ENCODE assay signal across 17 cellular contexts in the genomic region with DNA sequence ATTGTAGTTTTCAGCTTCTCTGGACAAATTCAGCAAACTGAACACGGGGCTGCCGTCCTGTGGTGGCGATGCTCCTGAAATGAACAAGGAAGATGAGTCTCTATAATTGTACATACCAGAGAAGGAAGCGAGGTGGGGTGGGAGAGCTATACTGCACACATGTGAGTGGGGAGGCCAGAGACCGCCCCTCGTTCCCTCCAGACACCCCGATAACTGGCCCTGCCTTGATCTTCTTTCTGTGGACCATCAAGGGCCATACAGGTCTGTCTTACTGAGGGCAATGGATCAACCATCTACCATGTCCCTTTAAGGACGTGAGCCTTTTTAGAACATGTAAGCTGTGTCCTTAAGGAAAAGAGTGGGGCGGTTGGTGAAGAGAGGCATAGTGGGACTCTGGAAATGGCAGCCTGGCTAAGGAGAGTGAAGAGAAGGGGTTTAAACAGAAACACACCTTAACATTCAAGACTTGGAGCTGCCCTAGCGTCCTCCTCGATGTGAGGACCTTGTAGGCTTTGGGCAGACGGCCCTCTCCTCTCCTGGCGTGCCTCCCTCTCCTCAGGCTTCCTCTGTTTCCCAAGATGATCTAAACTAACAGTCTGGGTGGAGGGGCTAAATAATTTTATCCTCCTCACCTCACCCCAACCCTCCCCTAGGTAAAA. TPM values are rescaled to one million over a fixed set of nuclear protein-coding genes. Genes with fewer than 3 reads are reported as not detected.
DNase-seq lines count a peak whose midpoint lies in the region; ATAC-seq and TF ChIP-seq lines count a peak whose summit lies in the region.
"Had no signal": no experiment of that assay in that cellular context is flagged by ENCODE, and none has a peak within 500 bp of the region (broad histone marks: within the 10 kb centered on the region; RNA-seq: fewer than 3 reads in every experiment).

No MANE protein-coding gene starts in this region.

- POLR2A ChIA-PET in CD4-positive, alpha-beta T cell (lab: Charles Lee) = interaction anchor here (0.8 kb wide), 1 partner anchor 10 kb away, joined by 3 read pairs; no protein-coding TSS in a partner anchor

- intact Hi-C loops in CD4-positive, alpha-beta T cell (cut with DNase I, micrococcal nuclease) = no loop called here

- H3K4me3 Mint-ChIP-seq in CD4-positive, alpha-beta T cell = no peak overlapping the region
- peak overlapping the region in 2 of 4 donors; percentile 11 to 96 for H3K4me3 Mint-ChIP-seq in IgD-negative memory B cell
- no peak overlapping the region for H3K4me3 Mint-ChIP-seq in effector memory CD8-positive, alpha-beta T cell
- H3K4me3 Mint-ChIP-seq in progenitor cell of endocrine pancreas (ENCODE audit: low read depth) = no peak overlapping the region
- H3K4me3 Mint-ChIP-seq: activated T-cell treated with anti-CD3 and anti-CD28 coated beads, Interleukin-2, amount 50 U/mL, for 72 hours; GM23338 had no signal

- no peaks in the 10 kb centered on the region for H3K9me3 ChIP-seq in CD4-positive, alpha-beta T cell (ENCODE audit: control insufficient read depth, low read length)

- ATAC-seq in CD4-positive, alpha-beta T cell (ENCODE audit: poor library complexity) = no peak
- ATAC-seq in effector memory CD8-positive, alpha-beta T cell (replicated peaks) = no peak
- ATAC-seq in GM18907 (IDR thresholded peaks at IDR 0.05; ENCODE audit: unreplicated experiment) (no peak), GM19452 (IDR thresholded peaks at IDR 0.05; ENCODE audit: unreplicated experiment) (no peak), GM21367 (IDR thresholded peaks at IDR 0.05; ENCODE audit: unreplicated experiment) (no peak)
- ATAC-seq: activated T-cell treated with anti-CD3 and anti-CD28 coated beads, Interleukin-2, amount 50 U/mL, for 72 hours; GM23338; PC-3 had no signal

- no peak for TF ChIP-seq CTCF in CD4-positive, alpha-beta T cell (IDR thresholded peaks at IDR 0.05)
- TF ChIP-seq CTCF in progenitor cell of endocrine pancreas (IDR thresholded peaks at IDR 0.05; ENCODE audit: unreplicated experiment) = no peak

- CTCF ChIA-PET in CD4-positive, alpha-beta T cell (lab: Charles Lee) = interaction anchor here (0.8 to 8.4 kb wide), 4 partner anchors 10 to 87 kb away, joined by 3 to 49 read pairs (median 4); no protein-coding TSS in a partner anchor

- no peaks in the 10 kb centered on the region for H3K9me3 Mint-ChIP-seq in CD4-positive, alpha-beta T cell
- H3K9me3 Mint-ChIP-seq in IgD-negative memory B cell (no peaks in the 10 kb centered on the region), progenitor cell of endocrine pancreas (ENCODE audit: low read depth) (no peaks in the 10 kb centered on the region)
- no peaks in the 10 kb centered on the region for H3K9me3 Mint-ChIP-seq in effector memory CD8-positive, alpha-beta T cell
- H3K9me3 Mint-ChIP-seq: activated T-cell treated with anti-CD3 and anti-CD28 coated beads, Interleukin-2, amount 50 U/mL, for 72 hours; GM23338 had no signal

- no peaks in the 10 kb centered on the region for H3K27me3 ChIP-seq in CD4-positive, alpha-beta T cell (ENCODE audit: control insufficient read depth, insufficient read depth, low read length)

- no peak for DNase-seq in CD4-positive, alpha-beta T cell
- no peak for DNase-seq in effector memory CD8-positive, alpha-beta T cell
- DNase-seq in progenitor cell of endocrine pancreas (ENCODE audit: low spot score, unreplicated experiment) (no peak), UCSD-AML1 (lab: John Stamatoyannopoulos, UW; ENCODE audit: unreplicated experiment) (no peak)
- DNase-seq: activated T-cell treated with anti-CD3 and anti-CD28 coated beads, Interleukin-2, amount 50 U/mL, for 72 hours; effector CD8-positive, alpha-beta T cell; foreskin melanocyte; KBM-7; midbrain; NCI-H1417 treated with DMSO at 0.1 percent for 48 hours; PC-3; stimulated activated CD8-positive, alpha-beta memory T cell treated with anti-CD3 and anti-CD28 coated beads, Interleukin-4, amount 100 ng/mL, for 48 hours had no signal

- H3K4me1 Mint-ChIP-seq in CD4-positive, alpha-beta T cell (ENCODE audit: low read depth) = peaks cover 79% of the 10 kb centered on the region
- H3K4me1 Mint-ChIP-seq in IgD-negative memory B cell (peaks cover 40 to 66% (median 49%) of the 10 kb centered on the region in 3 donors), progenitor cell of endocrine pancreas (ENCODE audit: low read depth) (peaks cover 21% of the 10 kb centered on the region)
- H3K4me1 Mint-ChIP-seq in effector memory CD8-positive, alpha-beta T cell (ENCODE audit: low read depth in 2 of 2) = peaks cover 28 to 47% of the 10 kb centered on the region in 2 donors

- H3K27ac ChIP-seq in CD4-positive, alpha-beta T cell (ENCODE audit: low read depth, low read length) = no peak overlapping the region

- peaks cover 89% of the 10 kb centered on the region for H3K36me3 Mint-ChIP-seq in CD4-positive, alpha-beta T cell (ENCODE audit: low read depth)
- H3K36me3 Mint-ChIP-seq in IgD-negative memory B cell (peaks cover 5% of the 10 kb centered on the region), progenitor cell of endocrine pancreas (ENCODE audit: insufficient read depth) (peaks cover 36% of the 10 kb centered on the region)
- H3K36me3 Mint-ChIP-seq in effector memory CD8-positive, alpha-beta T cell (ENCODE audit: insufficient read depth) = peaks cover 81% of the 10 kb centered on the region

- peak overlapping the region; percentile 25 for H3K27ac Mint-ChIP-seq in CD4-positive, alpha-beta T cell
- H3K27ac Mint-ChIP-seq in IgD-negative memory B cell (peak overlapping the region in 2 of 3 donors; percentile 88 to 98), progenitor cell of endocrine pancreas (peak overlapping the region; percentile 41)
- peak overlapping the region; percentile 22 to 50 for H3K27ac Mint-ChIP-seq in effector memory CD8-positive, alpha-beta T cell
- H3K27ac Mint-ChIP-seq: GM23338 had no signal

- H3K27me3 Mint-ChIP-seq in CD4-positive, alpha-beta T cell = no peaks in the 10 kb centered on the region
- H3K27me3 Mint-ChIP-seq in IgD-negative memory B cell (no peaks in the 10 kb centered on the region), progenitor cell of endocrine pancreas (no peaks in the 10 kb centered on the region)
- H3K27me3 Mint-ChIP-seq in effector memory CD8-positive, alpha-beta T cell = no peaks in the 10 kb centered on the region

RNA-seq across cellular contexts. Expression of gene PLEKHO1, which starts 5.8 kb away (rescaled TPM):
- 100 to 1,000 TPM in 1 of 2 experiments, 10 to 100 TPM in 1; 97.6 to 110 TPM for total RNA-seq in CD4-positive, alpha-beta T cell
- polyA plus RNA-seq in IgD-negative memory B cell = 102 TPM
- 85.2 and 87.6 TPM in 2 replicates for total RNA-seq in progenitor cell of endocrine pancreas

Comparison
In these comparisons a context has a peak if more than half of its experiments do, and no peak if none do; other contexts are left out.
1. H3K27ac Mint-ChIP-seq: peak in every context shown above with its lines; median percentile 93 in IgD-negative memory B cell; 41 in progenitor cell of endocrine pancreas; 36 in effector memory CD8-positive, alpha-beta T cell; 25 in CD4-positive, alpha-beta T cell.